ENCODE assay signal across 1 cellular context in the genomic region with DNA sequence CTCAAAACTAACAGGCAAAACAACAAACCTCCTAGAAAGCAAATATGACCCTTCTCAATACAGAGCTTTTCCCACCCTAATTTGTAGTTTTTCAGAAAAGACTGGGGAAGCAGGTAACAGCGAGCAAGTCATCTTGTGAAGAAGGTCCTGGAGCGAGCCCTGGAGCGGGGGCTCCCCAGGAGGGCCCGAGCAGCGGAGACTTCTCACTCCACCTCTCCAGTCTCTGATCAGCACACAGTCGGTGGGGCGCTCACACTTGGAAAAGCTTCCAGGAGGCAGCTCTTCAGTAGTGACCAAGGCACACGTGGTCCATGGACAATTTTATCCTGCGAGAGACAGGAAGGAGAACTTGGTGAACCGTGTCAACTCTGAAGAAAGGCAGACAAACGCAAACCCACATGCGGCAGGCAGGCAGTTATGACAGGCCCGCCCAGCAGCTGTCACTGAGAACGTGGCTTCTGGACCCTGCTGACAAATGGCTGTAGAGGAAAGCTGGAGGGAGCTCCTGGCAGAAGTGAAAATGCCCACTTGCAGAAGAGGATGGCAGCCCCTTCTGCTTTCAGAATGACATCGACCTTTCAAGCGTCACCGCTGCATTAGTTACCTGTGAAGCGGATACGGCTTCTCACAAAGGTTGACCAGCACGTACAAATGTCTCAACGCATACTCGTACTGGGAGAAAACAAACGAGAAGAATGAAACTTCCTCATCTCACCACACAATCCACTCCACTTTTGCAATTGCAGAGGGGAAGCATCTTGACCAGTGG.
A peak's percentile ranks its signal among the peaks of the same experiment; 100 is the strongest.
TF ChIP-seq lines count a peak whose summit lies in the region.

No MANE protein-coding gene starts in this region.

TF ChIP-seq in GM12878, 131 proteins besides CTCF, POLR2A, EP300 and RAD21 (continued from another document and continues in another):
- TF ChIP-seq, protein P1, sequence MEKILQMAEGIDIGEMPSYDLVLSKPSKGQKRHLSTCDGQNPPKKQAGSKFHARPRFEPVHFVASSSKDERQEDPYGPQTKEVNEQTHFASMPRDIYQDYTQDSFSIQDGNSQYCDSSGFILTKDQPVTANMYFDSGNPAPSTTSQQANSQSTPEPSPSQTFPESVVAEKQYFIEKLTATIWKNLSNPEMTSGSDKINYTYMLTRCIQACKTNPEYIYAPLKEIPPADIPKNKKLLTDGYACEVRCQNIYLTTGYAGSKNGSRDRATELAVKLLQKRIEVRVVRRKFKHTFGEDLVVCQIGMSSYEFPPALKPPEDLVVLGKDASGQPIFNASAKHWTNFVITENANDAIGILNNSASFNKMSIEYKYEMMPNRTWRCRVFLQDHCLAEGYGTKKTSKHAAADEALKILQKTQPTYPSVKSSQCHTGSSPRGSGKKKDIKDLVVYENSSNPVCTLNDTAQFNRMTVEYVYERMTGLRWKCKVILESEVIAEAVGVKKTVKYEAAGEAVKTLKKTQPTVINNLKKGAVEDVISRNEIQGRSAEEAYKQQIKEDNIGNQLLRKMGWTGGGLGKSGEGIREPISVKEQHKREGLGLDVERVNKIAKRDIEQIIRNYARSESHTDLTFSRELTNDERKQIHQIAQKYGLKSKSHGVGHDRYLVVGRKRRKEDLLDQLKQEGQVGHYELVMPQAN (conservative IDR thresholded peaks at IDR 0.05): 0 out of 2 replicates have a peak, but pooled peaks have one; percentile 44
- TF ChIP-seq RELB (IDR thresholded peaks at IDR 0.05; ENCODE audit: low read depth) (peak; percentile 73), RB1 (IDR thresholded peaks at IDR 0.05; ENCODE audit: borderline replicate concordance) (no peak), SMARCA5 (IDR thresholded peaks at IDR 0.05) (no peak), ETV6 (conservative IDR thresholded peaks at IDR 0.05 in 1 of 2, IDR thresholded peaks at IDR 0.05 in 1 of 2; ENCODE audit: borderline replicate concordance in 1 of 2, low read depth in 1 of 2) (no peak), CBFB (IDR thresholded peaks at IDR 0.05; ENCODE audit: low read depth) (no peak), EGR1 (IDR thresholded peaks at IDR 0.05; ENCODE audit: borderline replicate concordance in 1 of 2, low read depth in 2 of 2, low read length in 2 of 2) (no peak), ZNF592 (IDR thresholded peaks at IDR 0.05) (no peak), SMC3 (IDR thresholded peaks at IDR 0.05; ENCODE audit: borderline replicate concordance, low read length) (0 out of 2 replicates have a peak, but pooled peaks have one; percentile 10), CHD2 (IDR thresholded peaks at IDR 0.05; ENCODE audit: borderline replicate concordance, low read depth, low read length) (peak; percentile 59; the same call in 1 of the 2 replicates), ASH2L (IDR thresholded peaks at IDR 0.05; ENCODE audit: borderline replicate concordance, low read depth) (no peak), NR2C1 (IDR thresholded peaks at IDR 0.05) (no peak), NR2C2 (IDR thresholded peaks at IDR 0.05; ENCODE audit: borderline replicate concordance, control insufficient read depth, insufficient read length, low read depth) (no peak), ATF7 (IDR thresholded peaks at IDR 0.05; ENCODE audit: low read depth) (peak; percentile 93), JUND (IDR thresholded peaks at IDR 0.05; ENCODE audit: low read depth, low read length) (0 out of 2 replicates have a peak, but pooled peaks have one; percentile 45), HDGF (IDR thresholded peaks at IDR 0.05) (no peak), SPI1 (IDR thresholded peaks at IDR 0.05; ENCODE audit: borderline replicate concordance, insufficient read depth, low read depth, low read length) (peak; percentile 85), TCF12 (IDR thresholded peaks at IDR 0.05; ENCODE audit: low read depth, low read length) (peak; percentile 81; the same call in 1 of the 2 replicates), ZBED1 (IDR thresholded peaks at IDR 0.05; ENCODE audit: borderline replicate concordance) (no peak), MEF2B (IDR thresholded peaks at IDR 0.05; ENCODE audit: partially characterized antibody, poor library complexity, severe bottlenecking) (peak; percentile 51), ZNF274 (IDR thresholded peaks at IDR 0.05; ENCODE audit: insufficient read depth, insufficient read length) (no peak), TCF7 (IDR thresholded peaks at IDR 0.05; ENCODE audit: borderline replicate concordance) (no peak), NRF1 (conservative IDR thresholded peaks at IDR 0.05; ENCODE audit: low read depth, low read length) (no peak), ATF3 (IDR thresholded peaks at IDR 0.05; ENCODE audit: borderline replicate concordance, extremely low read depth, low read depth, low read length) (no peak), SIN3A (IDR thresholded peaks at IDR 0.05; ENCODE audit: low read depth, low read length) (peak; percentile 79; the same call in 1 of the 2 replicates), RCOR1 (conservative IDR thresholded peaks at IDR 0.05; ENCODE audit: low read depth, low read length) (0 out of 2 replicates have a peak, but pooled peaks have one; percentile 37), ZSCAN29 (IDR thresholded peaks at IDR 0.05) (no peak), WRNIP1 (IDR thresholded peaks at IDR 0.05; ENCODE audit: borderline replicate concordance, low read depth, low read length) (no peak), SRF (IDR thresholded peaks at IDR 0.05; ENCODE audit: low read depth in 2 of 2, low read length in 2 of 2) (0 out of 4 replicates have a peak, but pooled peaks of 1 of the 2 experiments have one; percentile 30), BMI1 (IDR thresholded peaks at IDR 0.05; ENCODE audit: borderline replicate concordance) (no peak), SIX5 (IDR thresholded peaks at IDR 0.05; ENCODE audit: low read depth, low read length, severe bottlenecking) (no peak), MYB (IDR thresholded peaks at IDR 0.05; ENCODE audit: borderline replicate concordance, low read depth, low read length) (no peak), KDM1A (IDR thresholded peaks at IDR 0.05; ENCODE audit: borderline replicate concordance) (no peak), RUNX3 (IDR thresholded peaks at IDR 0.05; ENCODE audit: low read length) (peak; percentile 73), CREB1 (IDR thresholded peaks at IDR 0.05; ENCODE audit: low read depth) (peak; percentile 59)
- TF ChIP-seq, protein P2, sequence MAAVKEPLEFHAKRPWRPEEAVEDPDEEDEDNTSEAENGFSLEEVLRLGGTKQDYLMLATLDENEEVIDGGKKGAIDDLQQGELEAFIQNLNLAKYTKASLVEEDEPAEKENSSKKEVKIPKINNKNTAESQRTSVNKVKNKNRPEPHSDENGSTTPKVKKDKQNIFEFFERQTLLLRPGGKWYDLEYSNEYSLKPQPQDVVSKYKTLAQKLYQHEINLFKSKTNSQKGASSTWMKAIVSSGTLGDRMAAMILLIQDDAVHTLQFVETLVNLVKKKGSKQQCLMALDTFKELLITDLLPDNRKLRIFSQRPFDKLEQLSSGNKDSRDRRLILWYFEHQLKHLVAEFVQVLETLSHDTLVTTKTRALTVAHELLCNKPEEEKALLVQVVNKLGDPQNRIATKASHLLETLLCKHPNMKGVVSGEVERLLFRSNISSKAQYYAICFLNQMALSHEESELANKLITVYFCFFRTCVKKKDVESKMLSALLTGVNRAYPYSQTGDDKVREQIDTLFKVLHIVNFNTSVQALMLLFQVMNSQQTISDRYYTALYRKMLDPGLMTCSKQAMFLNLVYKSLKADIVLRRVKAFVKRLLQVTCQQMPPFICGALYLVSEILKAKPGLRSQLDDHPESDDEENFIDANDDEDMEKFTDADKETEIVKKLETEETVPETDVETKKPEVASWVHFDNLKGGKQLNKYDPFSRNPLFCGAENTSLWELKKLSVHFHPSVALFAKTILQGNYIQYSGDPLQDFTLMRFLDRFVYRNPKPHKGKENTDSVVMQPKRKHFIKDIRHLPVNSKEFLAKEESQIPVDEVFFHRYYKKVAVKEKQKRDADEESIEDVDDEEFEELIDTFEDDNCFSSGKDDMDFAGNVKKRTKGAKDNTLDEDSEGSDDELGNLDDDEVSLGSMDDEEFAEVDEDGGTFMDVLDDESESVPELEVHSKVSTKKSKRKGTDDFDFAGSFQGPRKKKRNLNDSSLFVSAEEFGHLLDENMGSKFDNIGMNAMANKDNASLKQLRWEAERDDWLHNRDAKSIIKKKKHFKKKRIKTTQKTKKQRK (IDR thresholded peaks at IDR 0.05; ENCODE audit: low read depth, low read length): no peak
- TF ChIP-seq, protein P3, sequence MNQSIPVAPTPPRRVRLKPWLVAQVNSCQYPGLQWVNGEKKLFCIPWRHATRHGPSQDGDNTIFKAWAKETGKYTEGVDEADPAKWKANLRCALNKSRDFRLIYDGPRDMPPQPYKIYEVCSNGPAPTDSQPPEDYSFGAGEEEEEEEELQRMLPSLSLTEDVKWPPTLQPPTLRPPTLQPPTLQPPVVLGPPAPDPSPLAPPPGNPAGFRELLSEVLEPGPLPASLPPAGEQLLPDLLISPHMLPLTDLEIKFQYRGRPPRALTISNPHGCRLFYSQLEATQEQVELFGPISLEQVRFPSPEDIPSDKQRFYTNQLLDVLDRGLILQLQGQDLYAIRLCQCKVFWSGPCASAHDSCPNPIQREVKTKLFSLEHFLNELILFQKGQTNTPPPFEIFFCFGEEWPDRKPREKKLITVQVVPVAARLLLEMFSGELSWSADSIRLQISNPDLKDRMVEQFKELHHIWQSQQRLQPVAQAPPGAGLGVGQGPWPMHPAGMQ (IDR thresholded peaks at IDR 0.05; ENCODE audit: borderline replicate concordance): no peak
- TF ChIP-seq, protein P4, sequence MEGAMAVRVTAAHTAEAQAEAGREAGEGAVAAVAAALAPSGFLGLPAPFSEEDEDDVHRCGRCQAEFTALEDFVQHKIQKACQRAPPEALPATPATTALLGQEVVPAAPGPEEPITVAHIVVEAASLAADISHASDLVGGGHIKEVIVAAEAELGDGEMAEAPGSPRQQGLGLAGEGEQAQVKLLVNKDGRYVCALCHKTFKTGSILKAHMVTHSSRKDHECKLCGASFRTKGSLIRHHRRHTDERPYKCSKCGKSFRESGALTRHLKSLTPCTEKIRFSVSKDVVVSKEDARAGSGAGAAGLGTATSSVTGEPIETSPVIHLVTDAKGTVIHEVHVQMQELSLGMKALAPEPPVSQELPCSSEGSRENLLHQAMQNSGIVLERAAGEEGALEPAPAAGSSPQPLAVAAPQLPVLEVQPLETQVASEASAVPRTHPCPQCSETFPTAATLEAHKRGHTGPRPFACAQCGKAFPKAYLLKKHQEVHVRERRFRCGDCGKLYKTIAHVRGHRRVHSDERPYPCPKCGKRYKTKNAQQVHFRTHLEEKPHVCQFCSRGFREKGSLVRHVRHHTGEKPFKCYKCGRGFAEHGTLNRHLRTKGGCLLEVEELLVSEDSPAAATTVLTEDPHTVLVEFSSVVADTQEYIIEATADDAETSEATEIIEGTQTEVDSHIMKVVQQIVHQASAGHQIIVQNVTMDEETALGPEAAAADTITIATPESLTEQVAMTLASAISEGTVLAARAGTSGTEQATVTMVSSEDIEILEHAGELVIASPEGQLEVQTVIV (IDR thresholded peaks at IDR 0.05; ENCODE audit: borderline replicate concordance, partially characterized antibody): no peak
- TF ChIP-seq, protein P5, sequence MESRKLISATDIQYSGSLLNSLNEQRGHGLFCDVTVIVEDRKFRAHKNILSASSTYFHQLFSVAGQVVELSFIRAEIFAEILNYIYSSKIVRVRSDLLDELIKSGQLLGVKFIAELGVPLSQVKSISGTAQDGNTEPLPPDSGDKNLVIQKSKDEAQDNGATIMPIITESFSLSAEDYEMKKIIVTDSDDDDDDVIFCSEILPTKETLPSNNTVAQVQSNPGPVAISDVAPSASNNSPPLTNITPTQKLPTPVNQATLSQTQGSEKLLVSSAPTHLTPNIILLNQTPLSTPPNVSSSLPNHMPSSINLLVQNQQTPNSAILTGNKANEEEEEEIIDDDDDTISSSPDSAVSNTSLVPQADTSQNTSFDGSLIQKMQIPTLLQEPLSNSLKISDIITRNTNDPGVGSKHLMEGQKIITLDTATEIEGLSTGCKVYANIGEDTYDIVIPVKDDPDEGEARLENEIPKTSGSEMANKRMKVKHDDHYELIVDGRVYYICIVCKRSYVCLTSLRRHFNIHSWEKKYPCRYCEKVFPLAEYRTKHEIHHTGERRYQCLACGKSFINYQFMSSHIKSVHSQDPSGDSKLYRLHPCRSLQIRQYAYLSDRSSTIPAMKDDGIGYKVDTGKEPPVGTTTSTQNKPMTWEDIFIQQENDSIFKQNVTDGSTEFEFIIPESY (IDR thresholded peaks at IDR 0.05): no peak
